ENCODE assay signal across 12 cellular contexts in the genomic region with DNA sequence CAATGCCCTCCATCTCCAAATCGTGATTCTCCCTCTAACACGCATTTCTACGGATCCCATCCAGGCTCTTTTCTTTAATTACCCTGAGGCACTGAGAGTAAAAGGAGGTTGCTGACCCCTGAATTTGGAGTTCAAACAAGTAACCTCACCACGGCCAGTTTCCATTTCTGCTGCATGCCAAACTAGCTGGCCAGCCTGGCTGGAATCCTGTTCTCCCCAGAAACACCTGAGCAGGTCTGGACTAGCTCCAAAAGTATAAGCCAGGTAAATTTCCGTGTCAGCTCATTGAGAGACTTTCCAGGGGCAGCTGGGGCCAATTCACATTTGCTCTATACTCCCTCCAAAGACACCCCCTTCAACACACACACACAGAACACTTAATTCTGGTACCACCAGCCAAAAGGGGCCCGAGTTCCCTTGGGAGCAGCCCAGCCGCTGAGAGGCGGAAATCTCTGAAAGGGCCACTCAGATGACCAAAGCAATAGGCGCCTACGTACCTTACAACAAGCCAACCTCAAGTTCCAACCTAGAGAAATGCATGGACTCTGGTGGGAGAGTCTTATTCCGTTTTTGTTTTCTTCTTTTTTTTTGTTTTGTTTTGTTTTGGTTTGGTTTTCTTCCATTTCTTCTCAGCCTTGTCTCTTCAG.
A peak's percentile ranks its signal among the peaks of the same experiment; 100 is the strongest.
DNase-seq lines count a peak whose midpoint lies in the region; ATAC-seq and TF ChIP-seq lines count a peak whose summit lies in the region.
"Had no signal": no experiment of that assay in that cellular context is flagged by ENCODE, and none has a peak within 500 bp of the region (broad histone marks: within the 10 kb centered on the region; RNA-seq: fewer than 3 reads in every experiment).

No MANE protein-coding gene starts in this region.

- no peaks in the 10 kb centered on the region for H3K9me3 ChIP-seq in PC-9 (ENCODE audit: insufficient read depth, low read depth)
- no peaks in the 10 kb centered on the region for H3K9me3 ChIP-seq in iPS-18c (ENCODE audit: control insufficient read depth, insufficient read depth, low read length)
- H3K9me3 ChIP-seq in stomach = no peaks in the 10 kb centered on the region

- TF ChIP-seq EP300 in stomach (IDR thresholded peaks at IDR 0.05) = no peak

- no peaks in the 10 kb centered on the region for H3K9me2 ChIP-seq in PC-9 (ENCODE audit: insufficient read depth)

- peaks cover 6% of the 10 kb centered on the region; the same call in 1 of the 2 replicates for H3F3A ChIP-seq in PC-9 (ENCODE audit: insufficient read depth, low read depth)

- no peaks in the 10 kb centered on the region for H4K20me1 ChIP-seq in PC-9 (ENCODE audit: insufficient read depth)

- H3K27me3 ChIP-seq in PC-9 (ENCODE audit: insufficient read depth, low read depth) (peaks cover 5% of the 10 kb centered on the region), stomach (peaks cover 3 to 65% (median 25%) of the 10 kb centered on the region in 3 donors)

- POLR2A ChIA-PET in PC-9 (lab: Charles Lee; ENCODE audit: unreplicated experiment) = no interaction called here

- WGBS in stomach, 5 donors = 51 to 67% (median 64%) methylated on average over 11 of the region's 11 CpGs

- 0 out of 2 replicates have a peak overlapping the region, but pooled peaks have one; percentile 29 for H2AFZ ChIP-seq in PC-9

- ATAC-seq in GM21529 (IDR thresholded peaks at IDR 0.05; ENCODE audit: unreplicated experiment) = no peak

- TF ChIP-seq CTCF in PC-9 (conservative IDR thresholded peaks at IDR 0.05) (no peak), stomach (IDR thresholded peaks at IDR 0.05) (no peak)

- H3K36me3 ChIP-seq in PC-9 (ENCODE audit: low read depth) (no peaks in the 10 kb centered on the region), stomach (no peaks in the 10 kb centered on the region)
- H3K36me3 ChIP-seq: WERI-Rb-1 had no signal

- H3K27ac ChIP-seq in PC-9 (no peak overlapping the region), stomach (no peak overlapping the region)
- H3K27ac ChIP-seq: WERI-Rb-1 had no signal

- H3K4me2 ChIP-seq in PC-9 = peak overlapping the region; percentile 59

- BruUV-seq in PC-9 (replicated peaks; lab: Mats Ljungman, UMichigan) = no TSS peak

- TF ChIP-seq POLR2A in stomach (IDR thresholded peaks at IDR 0.05) = no peak

- intact Hi-C loops in PC-9 (cut with micrococcal nuclease; ENCODE audit: unreplicated experiment) = no loop called here
- intact Hi-C loops in stomach (cut with DNase I; ENCODE audit: low total_unique reads) = no loop called here

- H3K4me3 ChIP-seq in PC-9 (no peak overlapping the region; the same call in 1 of the 2 replicates), iPS-18c (ENCODE audit: insufficient read depth, low read depth, low read length) (peak overlapping the region; percentile 65; the same call in 1 of the 2 replicates), stomach (peak overlapping the region in 2 of 4 donors; percentile 59 to 62)

- DNase-seq in NCI-H1105 treated with DMSO at 0.1 percent for 48 hours (lab: John Stamatoyannopoulos, UW) (peak; percentile 29), NCI-H1105 (lab: John Stamatoyannopoulos, UW) (no peak), PC-9 (peak; percentile 24 to 49), stomach (peak; percentile 64), amniotic stem cell (lab: John Stamatoyannopoulos, UW) (no peak), NAMALWA (ENCODE audit: low spot score) (no peak)
- DNase-seq: NCI-H1436, retina, Right ventricle myocardium superior had no signal

- H3K4me1 ChIP-seq in PC-9 (replicated peaks; ENCODE audit: insufficient read depth) (no peaks in the 10 kb centered on the region), stomach (peaks cover 23 to 35% (median 25%) of the 10 kb centered on the region in 4 donors)

- CTCF ChIA-PET in PC-9 (lab: Charles Lee) = no interaction called here

- H3K79me2 ChIP-seq in PC-9 (ENCODE audit: low read depth) = no peaks in the 10 kb centered on the region

Comparison
In these comparisons a context has a peak if more than half of its experiments do, and no peak if none do; other contexts are left out.
1. DNase-seq: peak in NCI-H1105 treated with DMSO at 0.1 percent for 48 hours (single experiment), PC-9 (2 of 2) and stomach (single experiment); none in NCI-H1105 (single experiment), amniotic stem cell (single experiment) and NAMALWA (single experiment).